1 cellular context compared by ENCODE assay signal in the genomic region with DNA sequence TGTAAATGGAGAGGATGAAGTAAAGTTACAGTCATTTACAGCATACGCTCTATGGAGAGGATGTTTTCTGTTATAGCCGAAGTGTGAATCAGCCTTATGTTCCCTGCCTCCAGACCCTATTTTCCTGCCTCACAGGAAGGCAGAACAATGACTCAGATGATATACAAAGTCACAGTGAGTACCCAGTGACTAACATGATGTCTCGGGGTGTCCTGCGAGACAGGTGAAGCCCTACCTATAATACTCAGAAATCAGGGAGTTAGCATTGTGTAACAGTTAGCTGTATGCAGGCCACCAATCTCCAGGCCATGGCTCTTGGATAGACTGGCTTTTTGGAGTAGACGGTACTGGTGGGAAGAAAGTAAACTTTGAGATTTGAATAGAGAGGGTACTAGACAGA.
A peak's percentile ranks its signal among the peaks of the same experiment; 100 is the strongest.
TF ChIP-seq lines count a peak whose summit lies in the region.

No MANE protein-coding gene starts in this region.

TF ChIP-seq in K562, 482 proteins besides CTCF, POLR2A, EP300 and RAD21:
- no peak for TF ChIP-seq ZKSCAN8 (CRISPR knock-in tag; IDR thresholded peaks at IDR 0.05)
- TF ChIP-seq PTTG1 (tag; IDR thresholded peaks at IDR 0.05; ENCODE audit: low read depth): no peak
- TF ChIP-seq, protein P1, sequence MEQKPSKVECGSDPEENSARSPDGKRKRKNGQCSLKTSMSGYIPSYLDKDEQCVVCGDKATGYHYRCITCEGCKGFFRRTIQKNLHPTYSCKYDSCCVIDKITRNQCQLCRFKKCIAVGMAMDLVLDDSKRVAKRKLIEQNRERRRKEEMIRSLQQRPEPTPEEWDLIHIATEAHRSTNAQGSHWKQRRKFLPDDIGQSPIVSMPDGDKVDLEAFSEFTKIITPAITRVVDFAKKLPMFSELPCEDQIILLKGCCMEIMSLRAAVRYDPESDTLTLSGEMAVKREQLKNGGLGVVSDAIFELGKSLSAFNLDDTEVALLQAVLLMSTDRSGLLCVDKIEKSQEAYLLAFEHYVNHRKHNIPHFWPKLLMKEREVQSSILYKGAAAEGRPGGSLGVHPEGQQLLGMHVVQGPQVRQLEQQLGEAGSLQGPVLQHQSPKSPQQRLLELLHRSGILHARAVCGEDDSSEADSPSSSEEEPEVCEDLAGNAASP (IDR thresholded peaks at IDR 0.05): no peak
- TF ChIP-seq NUFIP1 (IDR thresholded peaks at IDR 0.05; ENCODE audit: partially characterized antibody): no peak
- 0 out of 2 replicates have a peak, but pooled peaks have one; percentile 13 for TF ChIP-seq FOSL1 (tag; conservative IDR thresholded peaks at IDR 0.05)
- no peak for TF ChIP-seq ZFP30 (CRISPR knock-in tag; IDR thresholded peaks at IDR 0.05; ENCODE audit: borderline replicate concordance)
- no peak for TF ChIP-seq EZH2 (IDR thresholded peaks at IDR 0.05; ENCODE audit: borderline replicate concordance, low read depth, low read length)
